Comparison of ENCODE assay signal across 31 cellular contexts in the genomic region with DNA sequence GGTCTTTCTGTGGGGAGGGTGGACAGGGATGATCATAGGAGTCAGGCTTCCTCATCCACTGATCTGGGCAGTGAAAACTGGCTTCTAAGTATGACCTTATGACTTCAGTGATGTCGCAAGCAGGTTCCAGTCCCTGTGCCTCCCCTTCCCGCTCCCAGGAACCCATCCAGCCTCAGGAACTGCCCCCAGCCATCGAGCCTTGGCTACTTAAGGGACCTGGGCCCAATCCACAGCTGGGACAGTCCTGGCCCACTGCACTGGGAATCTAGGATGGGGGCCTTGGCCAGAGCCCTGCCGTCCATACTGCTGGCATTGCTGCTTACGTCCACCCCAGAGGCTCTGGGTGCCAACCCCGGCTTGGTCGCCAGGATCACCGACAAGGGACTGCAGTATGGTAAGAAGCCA. TPM values are rescaled to one million over a fixed set of nuclear protein-coding genes. Genes with fewer than 3 reads are reported as not detected.
DNase-seq lines count a peak whose midpoint lies in the region; ATAC-seq, FAIRE-seq and TF ChIP-seq lines count a peak whose summit lies in the region.
"Had no signal": no experiment of that assay in that cellular context is flagged by ENCODE, and none has a peak within 500 bp of the region (broad histone marks: within the 10 kb centered on the region; RNA-seq: fewer than 3 reads in every experiment).

LBP (plus strand) TSS at position 236 of the 405 bp plus-strand sequence; CDS start at position 271, 35 bp downstream.

- H3K4me1 Mint-ChIP-seq in GM23338 = peaks cover 30% of the 10 kb centered on the region
- H3K4me1 Mint-ChIP-seq in glutamatergic neuron (ENCODE audit: low read depth, unreplicated experiment) = peaks cover 21% of the 10 kb centered on the region

- H3K27ac ChIP-seq in GM23338 (ENCODE audit: low read depth) (no peak within 1 kb of the TSS), HepG2 (ENCODE audit: extremely low read length, insufficient read depth, low read length) (no peak within 1 kb of the TSS), gastrocnemius medialis (peak within 1 kb of the TSS; percentile 36 to 74 (median 64)), PC-9 (no peak within 1 kb of the TSS)
- H3K27ac ChIP-seq: GM23248, heart left ventricle, parathyroid adenoma, right atrium auricular region, transverse colon had no signal

- peaks cover 26% of the 10 kb centered on the region for H3K4me1 ChIP-seq in GM23338 (ENCODE audit: insufficient read depth)
- peaks cover 35% of the 10 kb centered on the region for H3K4me1 ChIP-seq in HepG2 (ENCODE audit: insufficient read depth, low read length)
- peaks cover 22 to 26% of the 10 kb centered on the region in 2 donors for H3K4me1 ChIP-seq in gastrocnemius medialis
- H3K4me1 ChIP-seq in PC-9 (replicated peaks; ENCODE audit: insufficient read depth) = no peaks in the 10 kb centered on the region
- H3K4me1 ChIP-seq: parathyroid adenoma, right atrium auricular region had no signal

- H2AFZ ChIP-seq in GM23338 (peak within 1 kb of the TSS; percentile 86; the same call in 1 of the 2 replicates), HepG2 (ENCODE audit: low read length) (no peak within 1 kb of the TSS), PC-9 (no peak within 1 kb of the TSS)
- H2AFZ ChIP-seq: GM23248, parathyroid adenoma had no signal

- POLR2A ChIA-PET in HepG2 (lab: Yijun Ruan, JAX) (no interaction called here), PC-9 (lab: Charles Lee; ENCODE audit: unreplicated experiment) (no interaction called here)

- H3K27me3 Mint-ChIP-seq in GM23338 (ENCODE audit: insufficient read depth, low read depth, poor library complexity) (peaks cover 8% of the 10 kb centered on the region), glutamatergic neuron (ENCODE audit: unreplicated experiment) (no peaks in the 10 kb centered on the region)

- WGBS in HepG2 (ENCODE audit: low lambda C conversion rate) = 53% methylated on average over 7 of the region's 8 CpGs

- H3K4me3 Mint-ChIP-seq in GM23338 (no peak within 1 kb of the TSS), glutamatergic neuron (ENCODE audit: unreplicated experiment) (no peak within 1 kb of the TSS)
- H3K4me3 Mint-ChIP-seq: activated T-cell treated with anti-CD3 and anti-CD28 coated beads, Interleukin-2, amount 50 U/mL, for 72 hours; effector memory CD8-positive, alpha-beta T cell; HFFc6 had no signal

- H3K4me3 ChIP-seq in GM23338 (no peak within 1 kb of the TSS), HepG2 (replicated peaks in 1 of 3; ENCODE audit: insufficient read depth in 1 of 3, low read depth in 2 of 3, low read length in 3 of 3) (no peak within 1 kb of the TSS), gastrocnemius medialis (no peak within 1 kb of the TSS), PC-9 (no peak within 1 kb of the TSS)
- H3K4me3 ChIP-seq: GM23248, heart left ventricle, right atrium auricular region, transverse colon had no signal

- BruUV-seq in HepG2 (replicated peaks; lab: Mats Ljungman, UMichigan) (no TSS peak), PC-9 (replicated peaks; lab: Mats Ljungman, UMichigan) (no TSS peak)

- H3K9me2 ChIP-seq in GM23338 (ENCODE audit: insufficient read depth) (no peaks in the 10 kb centered on the region), PC-9 (ENCODE audit: insufficient read depth) (no peaks in the 10 kb centered on the region)

- H4K20me1 ChIP-seq in GM23338 (replicated peaks; ENCODE audit: insufficient read depth) (no peaks in the 10 kb centered on the region), HepG2 (ENCODE audit: insufficient read depth, low read length) (no peaks in the 10 kb centered on the region), PC-9 (ENCODE audit: insufficient read depth) (no peaks in the 10 kb centered on the region)

- DNase-seq in GM23338 (ENCODE audit: low spot score) (no peak), MV-4-11 (lab: John Stamatoyannopoulos, UW) (peak; percentile 30), HepG2 (ENCODE audit: low spot score) (no peak), gastrocnemius medialis (no peak), glutamatergic neuron (no peak), PC-9 (no peak), COLO829 (ENCODE audit: low spot score) (no peak)
- DNase-seq: activated CD4-positive, alpha-beta T cell treated with anti-CD3 and anti-CD28 coated beads, Interleukin-2, amount 50 U/mL, for 48 hours; activated CD4-positive, CD25-positive, alpha-beta regulatory T cell treated with anti-CD3 and anti-CD28 coated beads, Interleukin-2, amount 50 U/mL, for 72 hours; activated T-cell treated with anti-CD3 and anti-CD28 coated beads, Interleukin-2, amount 50 U/mL, for 72 hours; C1 segment of cervical spinal cord; central memory CD4-positive, alpha-beta T cell; effector memory CD8-positive, alpha-beta T cell; GM23248; heart left ventricle; HFFc6; NCI-H1048; NCI-H1694; SHP77; stimulated activated CD4-positive, alpha-beta T cell treated with anti-CD3 and anti-CD28 coated beads, Interleukin-12 subunit alpha, Interleukin-12 subunit beta, amount 100 ng/mL, for 4 hours; stimulated activated CD4-positive, alpha-beta T cell treated with anti-CD3 and anti-CD28 coated beads, Interleukin-2, amount 100 ng/mL, for 48 hours; transverse colon had no signal

- ATAC-seq in GM23338 (no peak), HepG2 (no peak), gastrocnemius medialis (peak in 1 of 2 donors; percentile 47)
- ATAC-seq: activated T-cell treated with anti-CD3 and anti-CD28 coated beads, Interleukin-2, amount 50 U/mL, for 72 hours; effector memory CD8-positive, alpha-beta T cell had no signal

- in situ Hi-C loops in HepG2 (cut with HindIII; ENCODE audit: extremely low pct_ligation_motif_present, low pct_unique_long_range_greater_than_20kb) (no loop called here), gastrocnemius medialis (cut with MboI; ENCODE audit: low sequenced_read_pairs in 4 of 4) (loop anchor here in 1 of 4 donors (25.0 kb wide), 1 partner anchor 284 kb away; no protein-coding TSS in a partner anchor)

- intact Hi-C loops in HepG2 (cut with micrococcal nuclease; ENCODE audit: unreplicated experiment) (no loop called here), gastrocnemius medialis (cut with DNase I; ENCODE audit: low total_unique reads) (no loop called here), PC-9 (cut with micrococcal nuclease; ENCODE audit: unreplicated experiment) (no loop called here)

- H3K27me3 ChIP-seq in GM23338 (ENCODE audit: insufficient read depth) (no peaks in the 10 kb centered on the region), HepG2 (ENCODE audit: control insufficient read depth in 1 of 2, insufficient read depth in 2 of 2, low read length in 2 of 2) (peaks cover 0 to 1% of the 10 kb centered on the region in 2 experiments; a peak in 1 of 5 replicates), gastrocnemius medialis (no peaks in the 10 kb centered on the region), PC-9 (ENCODE audit: insufficient read depth, low read depth) (peaks cover 51% of the 10 kb centered on the region)
- H3K27me3 ChIP-seq: heart left ventricle, right atrium auricular region, transverse colon had no signal

- FAIRE-seq in HepG2 (lab: Jason Lieb, UNC) = no peak
- FAIRE-seq: GM18507, GM19239 had no signal

- no peaks in the 10 kb centered on the region for H3K9me3 Mint-ChIP-seq in GM23338
- H3K9me3 Mint-ChIP-seq in glutamatergic neuron (ENCODE audit: unreplicated experiment) = no peaks in the 10 kb centered on the region
- H3K9me3 Mint-ChIP-seq: activated T-cell treated with anti-CD3 and anti-CD28 coated beads, Interleukin-2, amount 50 U/mL, for 72 hours; effector memory CD8-positive, alpha-beta T cell; HFFc6 had no signal

- H3K79me2 ChIP-seq in GM23338 (replicated peaks; ENCODE audit: insufficient read depth) = no peaks in the 10 kb centered on the region
- H3K79me2 ChIP-seq in HepG2 (ENCODE audit: insufficient read depth, low read length) = no peaks in the 10 kb centered on the region
- H3K79me2 ChIP-seq in PC-9 (ENCODE audit: low read depth) = no peaks in the 10 kb centered on the region
- H3K79me2 ChIP-seq: parathyroid adenoma had no signal

- TF ChIP-seq RAD21 in HepG2 (CRISPR knock-in tag; IDR thresholded peaks at IDR 0.05) = no peak

- peaks cover 17% of the 10 kb centered on the region for H3F3A ChIP-seq in GM23338 (replicated peaks; ENCODE audit: low read depth)
- no peaks in the 10 kb centered on the region for H3F3A ChIP-seq in PC-9 (ENCODE audit: insufficient read depth, low read depth)

- CTCF ChIA-PET in HepG2 (lab: Yijun Ruan, JAX; ENCODE audit: low intra/inter-chr PET ratio, low total read pairs) (no interaction called here), PC-9 (lab: Charles Lee) (no interaction called here)

- H3K9me3 ChIP-seq in HepG2 (ENCODE audit: low read length) (no peaks in the 10 kb centered on the region), gastrocnemius medialis (no peaks in the 10 kb centered on the region), PC-9 (ENCODE audit: insufficient read depth, low read depth) (no peaks in the 10 kb centered on the region)
- H3K9me3 ChIP-seq: heart left ventricle, right atrium auricular region, transverse colon had no signal

- TF ChIP-seq CTCF in GM23338 (conservative IDR thresholded peaks at IDR 0.05; ENCODE audit: low read depth in 2 of 2) (no peak), HepG2 (CRISPR knock-in tag; IDR thresholded peaks at IDR 0.05) (no peak), gastrocnemius medialis (IDR thresholded peaks at IDR 0.05 in 4 of 5, conservative IDR thresholded peaks at IDR 0.05 in 1 of 5) (no peak), glutamatergic neuron (IDR thresholded peaks at IDR 0.05; ENCODE audit: partially characterized antibody, unreplicated experiment) (no peak), PC-9 (conservative IDR thresholded peaks at IDR 0.05) (no peak)

- H3K4me2 ChIP-seq in GM23338 = no peak within 1 kb of the TSS
- H3K4me2 ChIP-seq in HepG2 (ENCODE audit: low read depth, low read length) = peak within 1 kb of the TSS; percentile 4; the same call in 1 of the 2 replicates
- H3K4me2 ChIP-seq in PC-9 = no peak within 1 kb of the TSS

- no peaks in the 10 kb centered on the region for H3K36me3 Mint-ChIP-seq in GM23338 (ENCODE audit: low read depth)
- H3K36me3 Mint-ChIP-seq in glutamatergic neuron (ENCODE audit: unreplicated experiment) = no peaks in the 10 kb centered on the region

- no peaks in the 10 kb centered on the region for H3K36me3 ChIP-seq in GM23338 (ENCODE audit: insufficient read depth)
- no peaks in the 10 kb centered on the region for H3K36me3 ChIP-seq in HepG2 (replicated peaks in 1 of 2; ENCODE audit: control insufficient read depth in 1 of 2, insufficient read depth in 2 of 2, low read length in 2 of 2)
- H3K36me3 ChIP-seq in gastrocnemius medialis = no peaks in the 10 kb centered on the region
- H3K36me3 ChIP-seq in PC-9 (ENCODE audit: low read depth) = no peaks in the 10 kb centered on the region
- H3K36me3 ChIP-seq: heart left ventricle, right atrium auricular region, transverse colon had no signal

- no peak within 1 kb of the TSS for H3K9ac ChIP-seq in HepG2 (ENCODE audit: insufficient read depth, low read depth, low read length)
- H3K9ac ChIP-seq: GM23248, parathyroid adenoma had no signal

- TF ChIP-seq POLR2A in HepG2 (IDR thresholded peaks at IDR 0.05; ENCODE audit: insufficient read depth in 1 of 2, low read depth in 2 of 2, low read length in 2 of 2) (no peak), gastrocnemius medialis (IDR thresholded peaks at IDR 0.05) (no peak)

- no peak for TF ChIP-seq EP300 in HepG2 (IDR thresholded peaks at IDR 0.05; ENCODE audit: low read depth in 2 of 2, low read length in 2 of 2)
- no peak for TF ChIP-seq EP300 in HepG2 (CRISPR knock-in tag; IDR thresholded peaks at IDR 0.05; ENCODE audit: borderline replicate concordance)

- H3K27ac Mint-ChIP-seq in GM23338 (no peak within 1 kb of the TSS; the same call in 1 of the 2 replicates), glutamatergic neuron (ENCODE audit: unreplicated experiment) (no peak within 1 kb of the TSS)
- H3K27ac Mint-ChIP-seq: activated T-cell treated with anti-CD3 and anti-CD28 coated beads, Interleukin-2, amount 50 U/mL, for 72 hours; effector memory CD8-positive, alpha-beta T cell; HFFc6 had no signal

RNA-seq across cellular contexts. Expression of gene LBP, which starts in this region (rescaled TPM):
- 0.10 and 0.35 TPM in 2 replicates for total RNA-seq in GM23338 (2014; rRNA removed; shearing (Covaris generic))
- polyA plus RNA-seq in GM23338 (2016; fragmentation: Nextera tagmentation; extraction: Ambion mirVana) = 0.19 TPM in 1 of 2 replicates, not detected in the other
- 0.20 TPM in 1 of 2 replicates, not detected in the other for total RNA-seq in HepG2 (2016; rRNA removed; fragmentation: Illumina TruSeq; extraction: Trizol)
- not detected in 2 replicates for total RNA-seq in HepG2 (2016; cell fraction: cytosol; rRNA removed; fragmentation: Illumina TruSeq; extraction: Trizol; ENCODE audit: low read depth)
- total RNA-seq in HepG2 (2016; cell fraction: insoluble cytoplasmic fraction; rRNA removed; fragmentation: Illumina TruSeq; extraction: Trizol) = 0.06 TPM in 1 of 2 replicates, not detected in the other
- total RNA-seq in HepG2 (2016; cell fraction: membrane; rRNA removed; fragmentation: Illumina TruSeq; extraction: Trizol) = 0.09 TPM in 1 of 2 replicates, not detected in the other
- total RNA-seq in HepG2 (2016; cell fraction: nucleus; rRNA removed; fragmentation: Illumina TruSeq; extraction: Trizol) = not detected in 2 replicates
- polyA plus RNA-seq in HepG2 (2011; rRNA removed) = 0.07 and 0.26 TPM in 2 replicates
- 0.17 and 0.32 TPM in 2 replicates for polyA plus RNA-seq in HepG2 (2011; cell fraction: cytosol; rRNA removed)
- polyA plus RNA-seq in HepG2 (2011; cell fraction: nucleus; rRNA removed) = 0.08 and 0.14 TPM in 2 replicates
- polyA plus RNA-seq in HepG2 (2012) = 0.20 TPM in 1 of 2 replicates, not detected in the other
- 0.08 TPM in 1 of 2 replicates, not detected in the other for polyA plus RNA-seq in HepG2 (2016; cell fraction: cytosol; fragmentation: Illumina TruSeq; extraction: Trizol; ENCODE audit: low read depth)
- polyA plus RNA-seq in HepG2 (2016; cell fraction: insoluble cytoplasmic fraction; fragmentation: Illumina TruSeq; extraction: Trizol; ENCODE audit: low read depth) = not detected in 2 replicates
- 0.10 TPM in 1 of 2 replicates, not detected in the other for polyA plus RNA-seq in HepG2 (2016; cell fraction: membrane; fragmentation: Illumina TruSeq; extraction: Trizol; ENCODE audit: low read depth)
- not detected in 2 replicates for polyA plus RNA-seq in HepG2 (2016; cell fraction: nucleus; fragmentation: Illumina TruSeq; extraction: Trizol; ENCODE audit: insufficient read depth, low read depth)
- polyA minus RNA-seq in HepG2 (2011; rRNA and poly(A)+ RNA removed; ENCODE audit: low replicate concordance) = 0.72 TPM in 1 of 2 replicates, not detected in the other
- polyA minus RNA-seq in HepG2 (2011; cell fraction: cytosol; rRNA and poly(A)+ RNA removed) = not detected in 2 replicates
- polyA minus RNA-seq in HepG2 (2011; cell fraction: nucleus; rRNA and poly(A)+ RNA removed) = not detected in 2 replicates
- total RNA-seq in gastrocnemius medialis = 10 to 100 TPM in 1 of 4 donors, 1 to 10 TPM in 3; 1.4 to 17.9 (median 6.5) TPM
- not detected for total RNA-seq in glutamatergic neuron (ENCODE audit: unreplicated experiment)
- total RNA-seq in PC-9 (2021) = not detected in 2 replicates
- total RNA-seq: activated T-cell treated with anti-CD3 and anti-CD28 coated beads, Interleukin-2, amount 50 U/mL, for 72 hours; GM23248; HFFc6; kidney epithelial cell; LHCN-M2; T-helper 2 cell treated with Interferon-gamma antibody and Interleukin-4, amounts not matched to agents 100 ng/mL and 5 ng/mL, for 36 hours; transverse colon had no signal
- polyA plus RNA-seq: esophagus, GM23248, neural cell had no signal

Comparison
In these comparisons a context has a peak if more than half of its experiments do, and no peak if none do; other contexts are left out.
1. H3K27ac ChIP-seq: peak in gastrocnemius medialis (4 of 4); none in GM23338 (single experiment), HepG2 (single experiment) and PC-9 (single experiment).